In the genomic region with DNA sequence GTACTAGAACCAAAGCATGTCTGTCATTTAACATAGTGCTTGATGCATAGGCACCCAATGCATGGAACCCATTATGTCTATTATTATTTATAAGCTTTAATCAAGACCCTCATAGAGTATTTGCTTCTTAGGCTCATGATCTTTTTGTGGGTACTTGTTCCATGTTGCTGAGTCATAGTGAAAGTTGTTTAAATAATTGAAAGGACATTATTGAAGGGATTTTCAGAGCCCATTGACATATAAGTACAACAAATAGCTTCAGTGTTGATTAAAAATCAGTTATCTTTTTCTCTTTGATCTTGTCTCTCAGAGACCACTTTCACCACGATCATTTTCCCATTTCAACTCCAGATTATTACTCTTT, we compare ENCODE assay signal across 23 cellular contexts.
"Had no signal": no experiment of that assay in that cellular context is flagged by ENCODE, and none has a peak within 500 bp of the region (broad histone marks: within the 10 kb centered on the region; RNA-seq: fewer than 3 reads in every experiment).

No MANE protein-coding gene starts in this region.

- H3K27me3 ChIP-seq: colonic mucosa, heart right ventricle, testis, tibial nerve, upper lobe of right lung, vagina had no signal

- H3K9me3 ChIP-seq: colonic mucosa, heart right ventricle, left ventricle myocardium inferior, psoas muscle, spleen, testis, tibial nerve, upper lobe of right lung, vagina had no signal

- H3K4me1 ChIP-seq: colonic mucosa, left ventricle myocardium inferior, spleen, testis, upper lobe of right lung had no signal

- ATAC-seq: heart right ventricle; left cardiac atrium; psoas muscle; stimulated activated naive B cell treated with anti-CD40 and anti-IgM and Interleukin-4, amounts not matched to agents 10 μg/mL and 1 μg/mL and 100 μg/mL, for 72 hours; stimulated activated naive CD8-positive, alpha-beta T cell treated with anti-CD3 and anti-CD28 coated beads, Interleukin-15, amount 100 ng/mL, for 72 hours; upper lobe of right lung had no signal

- DNase-seq: colonic mucosa; dermis blood vessel endothelial cell; erythroblast; heart right ventricle; hypothalamus; islet precursor cell; left cardiac atrium; left ventricle myocardium inferior; mesendoderm; naive B cell; psoas muscle; retina; spleen; stimulated activated CD4-positive, alpha-beta T cell treated with anti-CD3 and anti-CD28 coated beads, Interleukin-15, amount 100 ng/mL, for 24 hours; stimulated activated CD4-positive, alpha-beta T cell treated with anti-CD3 and anti-CD28 coated beads, Interleukin-1b, Interleukin-23, amount 100 ng/mL, for 48 hours; stimulated activated CD4-positive, alpha-beta T cell treated with anti-CD3 and anti-CD28 coated beads, Interleukin-4, amount 100 ng/mL, for 4 hours; stimulated activated naive B cell treated with anti-CD40 and anti-IgM and Interleukin-4, amounts not matched to agents 10 μg/mL and 1 μg/mL and 100 μg/mL, for 72 hours; stimulated activated naive CD8-positive, alpha-beta T cell treated with anti-CD3 and anti-CD28 coated beads, Interleukin-15, amount 100 ng/mL, for 72 hours; testis; upper lobe of right lung had no signal

- H3K27ac ChIP-seq: colonic mucosa, heart right ventricle, left ventricle myocardium inferior, psoas muscle, spleen, testis, upper lobe of right lung, vagina had no signal

- H3K4me3 ChIP-seq: colonic mucosa, heart right ventricle, left ventricle myocardium inferior, lung, psoas muscle, spleen, testis, tibial nerve, upper lobe of right lung, vagina had no signal

- H3K36me3 ChIP-seq: colonic mucosa, heart right ventricle, left ventricle myocardium inferior, spleen, tibial nerve, upper lobe of right lung, vagina had no signal
